Comparison of ENCODE assay signal across 23 cellular contexts in the genomic region with DNA sequence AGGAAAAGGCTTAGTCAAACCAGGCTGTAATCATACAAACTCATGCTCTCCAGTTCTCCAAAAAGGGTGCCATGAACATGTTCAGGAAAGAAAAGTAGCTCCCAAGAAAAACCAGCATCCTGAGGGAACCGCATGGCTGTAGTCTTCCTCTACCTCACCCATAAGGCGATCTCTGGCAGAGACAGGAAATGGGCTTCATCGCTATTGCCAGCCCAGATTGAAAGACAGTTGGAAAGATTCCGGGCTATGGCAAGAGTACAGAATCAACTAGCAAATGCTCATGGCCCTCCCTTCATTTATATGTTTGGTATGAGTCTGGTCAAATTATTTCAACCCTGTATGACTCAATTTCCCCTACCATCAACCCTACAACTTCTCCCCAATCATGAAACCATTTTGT.
"Had no signal": no experiment of that assay in that cellular context is flagged by ENCODE, and none has a peak within 500 bp of the region (broad histone marks: within the 10 kb centered on the region; RNA-seq: fewer than 3 reads in every experiment).

No MANE protein-coding gene starts in this region.

- H3K4me3 Mint-ChIP-seq: activated CD4-positive, alpha-beta T cell treated with anti-CD3 and anti-CD28 coated beads for 36 hours; activated T-helper 1 cell treated with anti-CD3 and anti-CD28 coated beads, Interleukin-12 subunit alpha, Interleukin-12 subunit beta, Interleukin-2, Interleukin-4 antibody, amounts not matched to agents 30 ng/mL and 10 ng/mL and 1 ng/mL, durations not matched to agents 14 hours and 24 hours and 36 hours; naive B cell; nephron progenitor cell; stimulated activated naive B cell treated with anti-CD40 and anti-IgM and Interleukin-4, amounts not matched to agents 10 μg/mL and 1 μg/mL and 100 μg/mL, for 72 hours had no signal

- H3K36me3 Mint-ChIP-seq: naive B cell; stimulated activated naive B cell treated with anti-CD40 and anti-IgM and Interleukin-4, amounts not matched to agents 10 μg/mL and 1 μg/mL and 100 μg/mL, for 72 hours had no signal

- H3K4me3 ChIP-seq: lower lobe of right lung, pancreas, right atrium auricular region, stomach, thyroid gland had no signal

- H3K4me1 Mint-ChIP-seq: activated CD4-positive, alpha-beta T cell treated with anti-CD3 and anti-CD28 coated beads for 36 hours; naive B cell; stimulated activated naive B cell treated with anti-CD40 and anti-IgM and Interleukin-4, amounts not matched to agents 10 μg/mL and 1 μg/mL and 100 μg/mL, for 72 hours had no signal

- H3K36me3 ChIP-seq: lower lobe of right lung, neutrophil, pancreas, right atrium auricular region, stomach, thyroid gland had no signal

- FAIRE-seq: pancreas had no signal

- H3K9me3 ChIP-seq: lower lobe of right lung, neutrophil, pancreas, right atrium auricular region, stomach, thyroid gland had no signal

- DNase-seq: activated CD4-positive, alpha-beta T cell treated with anti-CD3 and anti-CD28 coated beads for 36 hours; activated CD4-positive, alpha-beta T cell treated with anti-CD3 and anti-CD28 coated beads, Interleukin-2, amount 50 U/mL, for 4 hours; activated CD4-positive, CD25-positive, alpha-beta regulatory T cell; activated effector memory CD4-positive, alpha-beta T cell treated with anti-CD3 and anti-CD28 coated beads, Interleukin-2, amount 50 U/mL, for 16 hours; activated naive CD4-positive, alpha-beta T cell treated with anti-CD3 and anti-CD28 coated beads, Interleukin-2, amount 50 U/mL, for 16 hours; activated T-cell treated with anti-CD3 and anti-CD28 coated beads for 4 hours; amniotic stem cell; cerebellar nuclear complex; cortex of kidney; head of caudate nucleus; lower lobe of right lung; naive B cell; nephron progenitor cell; pancreas; stimulated activated CD4-positive, alpha-beta T cell treated with anti-CD3 and anti-CD28 coated beads, Interleukin-15, amount 100 ng/mL, for 24 hours; stimulated activated CD4-positive, alpha-beta T cell treated with anti-CD3 and anti-CD28 coated beads, Interleukin-2, amount 100 ng/mL, for 24 hours; stimulated activated naive B cell treated with anti-CD40 and anti-IgM and Interleukin-4, amounts not matched to agents 10 μg/mL and 1 μg/mL and 100 μg/mL, for 72 hours; stomach; thyroid gland had no signal

- ATAC-seq: activated CD4-positive, alpha-beta T cell treated with anti-CD3 and anti-CD28 coated beads for 36 hours; esophagus mucosa; pancreas; stimulated activated naive B cell treated with anti-CD40 and anti-IgM and Interleukin-4, amounts not matched to agents 10 μg/mL and 1 μg/mL and 100 μg/mL, for 72 hours had no signal

- H3K27ac ChIP-seq: lower lobe of right lung, neutrophil, pancreas, stomach, thyroid gland had no signal

- H3K27ac Mint-ChIP-seq: activated CD4-positive, alpha-beta T cell treated with anti-CD3 and anti-CD28 coated beads for 36 hours; activated T-helper 1 cell treated with anti-CD3 and anti-CD28 coated beads, Interleukin-12 subunit alpha, Interleukin-12 subunit beta, Interleukin-2, Interleukin-4 antibody, amounts not matched to agents 30 ng/mL and 10 ng/mL and 1 ng/mL, durations not matched to agents 14 hours and 24 hours and 36 hours; naive B cell; nephron progenitor cell; stimulated activated naive B cell treated with anti-CD40 and anti-IgM and Interleukin-4, amounts not matched to agents 10 μg/mL and 1 μg/mL and 100 μg/mL, for 72 hours had no signal

- H3K9me3 Mint-ChIP-seq: activated T-helper 1 cell treated with anti-CD3 and anti-CD28 coated beads, Interleukin-12 subunit alpha, Interleukin-12 subunit beta, Interleukin-2, Interleukin-4 antibody, amounts not matched to agents 30 ng/mL and 10 ng/mL and 1 ng/mL, durations not matched to agents 14 hours and 24 hours and 36 hours; nephron progenitor cell had no signal

- H3K27me3 ChIP-seq: neutrophil, right atrium auricular region, stomach, thyroid gland had no signal

- H3K4me1 ChIP-seq: pancreas, stomach had no signal
